15 cellular contexts compared by ENCODE assay signal in genomic region chr2:24830351-24830750, GRCh38. TPM values are rescaled to one million over a fixed set of nuclear protein-coding genes. Genes with fewer than 3 reads are reported as not detected.
DNase-seq lines count a peak whose midpoint lies in the region; ATAC-seq, FAIRE-seq and TF ChIP-seq lines count a peak whose summit lies in the region.
"Had no signal": no experiment of that assay in that cellular context is flagged by ENCODE, and none has a peak within 500 bp of the region (broad histone marks: within the 10 kb centered on the region; RNA-seq: fewer than 3 reads in every experiment).

No MANE protein-coding gene starts in this region.

- no peaks in the 10 kb centered on the region for H3K27me3 ChIP-seq in layer of hippocampus (ENCODE audit: control insufficient read depth, insufficient read depth, low read length)

- no peak overlapping the region for H3K4me3 ChIP-seq in astrocyte of the cerebellum (ENCODE audit: low read depth, low read length)
- H3K4me3 ChIP-seq: K562 had no signal

- in situ Hi-C loops in ACHN (cut with HindIII; ENCODE audit: low pct_ligation_motif_present, low pct_unique_long_range_greater_than_20kb, low sequenced_read_pairs): no loop called here
- in situ Hi-C loops in G401 (cut with HindIII; ENCODE audit: low sequenced_read_pairs): no loop called here
- in situ Hi-C loops in astrocyte of the cerebellum (cut with HindIII; ENCODE audit: low sequenced_read_pairs): no loop called here

- ATAC-seq in HG02759 (IDR thresholded peaks at IDR 0.05; ENCODE audit: unreplicated experiment): no peak
- ATAC-seq: K562; natural killer cell; stimulated activated effector memory CD8-positive, alpha-beta T cell treated with anti-CD3 and anti-CD28 coated beads, Interleukin-12 subunit alpha, Interleukin-12 subunit beta, amount 100 ng/mL, for 72 hours had no signal

- peak; percentile 46 for TF ChIP-seq CTCF in astrocyte of the cerebellum (IDR thresholded peaks at IDR 0.05; ENCODE audit: low read depth, low read length, missing control alignments)

- DNase-seq in ACHN (peak; percentile 10), G401 (ENCODE audit: low spot score) (peak; percentile 22), astrocyte of the cerebellum (ENCODE audit: low read depth) (peak; percentile 37), NCI-H226 (no peak), NCI-H345 treated with DMSO at 0.1 percent for 48 hours (lab: John Stamatoyannopoulos, UW; ENCODE audit: unreplicated experiment) (no peak), urothelium cell line (ENCODE audit: low spot score) (no peak)
- DNase-seq: activated CD4-positive, alpha-beta T cell treated with anti-CD3 and anti-CD28 coated beads for 4 hours; activated gamma-delta T cell treated with Interleukin-2 at 50 U/mL for 16 hours; natural killer cell; NCI-H345; SIG-M5 had no signal

- peak overlapping the region; percentile 38 for H3K27ac ChIP-seq in layer of hippocampus (ENCODE audit: low read depth, low read length)

- FAIRE-seq in urothelium cell line (lab: Jason Lieb, UNC): no peak
- FAIRE-seq: K562 had no signal

RNA-seq across cellular contexts. Expression of gene CENPO, which starts 37.1 kb away (rescaled TPM):
- 25.7 and 29.5 TPM in 2 replicates for total RNA-seq in G401 (2014; rRNA removed; shearing (Covaris generic))

RNA-seq across cellular contexts. Expression of gene PTRHD1, which starts 37.2 kb away (rescaled TPM):
- 53.8 and 74.2 TPM in 2 replicates for total RNA-seq in G401 (2014; rRNA removed; shearing (Covaris generic))

Comparison
In these comparisons a context has a peak if more than half of its experiments do, and no peak if none do; other contexts are left out.
1. DNase-seq: peak in ACHN (single experiment), G401 (single experiment) and astrocyte of the cerebellum (single experiment); none in NCI-H226 (single experiment), NCI-H345 treated with DMSO at 0.1 percent for 48 hours (single experiment) and urothelium cell line (single experiment).